ENCODE assay signal across 9 cellular contexts in genomic region chr4:102554482-102554881, GRCh38. TPM values are rescaled to one million over a fixed set of nuclear protein-coding genes. Genes with fewer than 3 reads are reported as not detected.
A peak's percentile ranks its signal among the peaks of the same experiment; 100 is the strongest.
DNase-seq lines count a peak whose midpoint lies in the region; ATAC-seq and TF ChIP-seq lines count a peak whose summit lies in the region.
"Had no signal": no experiment of that assay in that cellular context is flagged by ENCODE, and none has a peak within 500 bp of the region (broad histone marks: within the 10 kb centered on the region; RNA-seq: fewer than 3 reads in every experiment).

No MANE protein-coding gene starts in this region.

- TF ChIP-seq CTCF in activated B cell treated with CpG ODN at 0.5 μM for 24 hours (IDR thresholded peaks at IDR 0.05), result no peak

- no peaks in the 10 kb centered on the region for H3K36me3 ChIP-seq in CD4-positive, alpha-beta memory T cell (ENCODE audit: insufficient read depth, low read length)

- no peaks in the 10 kb centered on the region for H3K27me3 Mint-ChIP-seq in CD4-positive, alpha-beta memory T cell
- H3K27me3 Mint-ChIP-seq in activated B cell treated with CpG ODN at 0.5 μM for 24 hours, result no peaks in the 10 kb centered on the region
- H3K27me3 Mint-ChIP-seq: activated CD8-positive, alpha-beta memory T cell treated with anti-CD3 and anti-CD28 coated beads, Interleukin-2, amount 10 ng/mL, durations not matched to agents 7 days and 5 days had no signal

- H3K4me1 ChIP-seq in CD4-positive, alpha-beta memory T cell (ENCODE audit: insufficient read depth, low read length), result peaks cover 82% of the 10 kb centered on the region

- peaks cover 40 to 52% (median 46%) of the 10 kb centered on the region in 4 donors for H3K4me1 Mint-ChIP-seq in CD4-positive, alpha-beta memory T cell
- peaks cover 66% of the 10 kb centered on the region for H3K4me1 Mint-ChIP-seq in activated B cell treated with CpG ODN at 0.5 μM for 24 hours

- DNase-seq in CD4-positive, alpha-beta memory T cell, result no peak
- DNase-seq in activated B cell treated with CpG ODN at 0.5 μM for 24 hours (no peak), Right ventricle myocardium superior (peak; percentile 71), pons (ENCODE audit: low spot score) (peak; percentile 64), NCI-H1092 (lab: John Stamatoyannopoulos, UW) (no peak), HEK293T (ENCODE audit: extremely low spot score) (no peak), SKM-1 (lab: John Stamatoyannopoulos, UW; ENCODE audit: unreplicated experiment) (no peak)
- DNase-seq: activated CD8-positive, alpha-beta memory T cell treated with anti-CD3 and anti-CD28 coated beads, Interleukin-2, amount 10 ng/mL, durations not matched to agents 7 days and 5 days had no signal

- ATAC-seq in activated B cell treated with CpG ODN at 0.5 μM for 24 hours (ENCODE audit: low read depth) (no peak), Right ventricle myocardium superior (ENCODE audit: poor library complexity) (peak; percentile 90), GM18858 (IDR thresholded peaks at IDR 0.05; ENCODE audit: unreplicated experiment) (no peak)
- ATAC-seq: activated CD8-positive, alpha-beta memory T cell treated with anti-CD3 and anti-CD28 coated beads, Interleukin-2, amount 10 ng/mL, durations not matched to agents 7 days and 5 days had no signal

- POLR2A ChIA-PET in CD4-positive, alpha-beta memory T cell (lab: Charles Lee; ENCODE audit: partially characterized antibody), result no interaction called here
- POLR2A ChIA-PET in activated B cell treated with CpG ODN at 0.5 μM for 24 hours (lab: Charles Lee) (interaction anchor here (2.5 kb wide), 1 partner anchor 10 kb away, joined by 9 read pairs; no protein-coding TSS in a partner anchor), HEK293T (lab: Yijun Ruan, JAX) (interaction anchor here (1.1 kb wide), 1 partner anchor 19 kb away, joined by 3 read pairs; no protein-coding TSS in a partner anchor)

- peak overlapping the region in 5 of 7 donors; percentile 10 to 70 (median 52) for H3K27ac Mint-ChIP-seq in CD4-positive, alpha-beta memory T cell
- H3K27ac Mint-ChIP-seq in activated B cell treated with CpG ODN at 0.5 μM for 24 hours, result peak overlapping the region; percentile 15
- H3K27ac Mint-ChIP-seq: activated CD8-positive, alpha-beta memory T cell treated with anti-CD3 and anti-CD28 coated beads, Interleukin-2, amount 10 ng/mL, durations not matched to agents 7 days and 5 days had no signal

- no peaks in the 10 kb centered on the region for H3K27me3 ChIP-seq in CD4-positive, alpha-beta memory T cell (ENCODE audit: insufficient read depth, low read length)

- CTCF ChIA-PET in CD4-positive, alpha-beta memory T cell (lab: Charles Lee; ENCODE audit: partially characterized antibody), result interaction anchor here (1.9 kb wide), 1 partner anchor 12 kb away, joined by 4 read pairs; no protein-coding TSS in a partner anchor
- CTCF ChIA-PET in activated B cell treated with CpG ODN at 0.5 μM for 24 hours (lab: Charles Lee) (interaction anchor here (1.3 kb wide), 1 partner anchor 10 kb away, joined by 3 read pairs; no protein-coding TSS in a partner anchor), HEK293T (lab: Yijun Ruan, JAX) (interaction anchor here (0.9 kb wide), 1 partner anchor 9 kb away, joined by 3 read pairs; no protein-coding TSS in a partner anchor)

- H3K27ac ChIP-seq in CD4-positive, alpha-beta memory T cell (ENCODE audit: low read depth, low read length), result no peak overlapping the region

- no peaks in the 10 kb centered on the region for H3K9me3 Mint-ChIP-seq in CD4-positive, alpha-beta memory T cell
- H3K9me3 Mint-ChIP-seq in activated B cell treated with CpG ODN at 0.5 μM for 24 hours, result no peaks in the 10 kb centered on the region

- no peak overlapping the region for H3K4me3 ChIP-seq in CD4-positive, alpha-beta memory T cell (ENCODE audit: low read length in 2 of 2)

- no peaks in the 10 kb centered on the region for H3K9me3 ChIP-seq in CD4-positive, alpha-beta memory T cell (ENCODE audit: control insufficient read depth in 1 of 2, low read length in 2 of 2)

- peaks cover 15 to 30% of the 10 kb centered on the region in 2 donors for H3K36me3 Mint-ChIP-seq in CD4-positive, alpha-beta memory T cell
- peaks cover 54% of the 10 kb centered on the region for H3K36me3 Mint-ChIP-seq in activated B cell treated with CpG ODN at 0.5 μM for 24 hours (ENCODE audit: low read depth)

- intact Hi-C loops in CD4-positive, alpha-beta memory T cell (cut with micrococcal nuclease), result loop anchor here (10.0 kb wide), 1 partner anchor 50 kb away; the partner anchor contains the start of gene NFKB1
- intact Hi-C loops in activated B cell treated with CpG ODN at 0.5 μM for 24 hours (cut with micrococcal nuclease), result no loop called here
- intact Hi-C loops in Right ventricle myocardium superior (cut with DNase I), result loop anchor here (10.0 kb wide), 1 partner anchor 50 kb away; the partner anchor contains the start of gene NFKB1

- H3K4me3 Mint-ChIP-seq in CD4-positive, alpha-beta memory T cell, result peak overlapping the region in 1 of 8 donors; percentile 15
- no peak overlapping the region for H3K4me3 Mint-ChIP-seq in activated B cell treated with CpG ODN at 0.5 μM for 24 hours
- H3K4me3 Mint-ChIP-seq: activated CD8-positive, alpha-beta memory T cell treated with anti-CD3 and anti-CD28 coated beads, Interleukin-2, amount 10 ng/mL, durations not matched to agents 7 days and 5 days had no signal

TF ChIP-seq in HEK293T, 16 proteins besides CTCF, POLR2A, EP300 and RAD21:
- no peak for TF ChIP-seq BHLHE40 (IDR thresholded peaks at IDR 0.05; ENCODE audit: borderline replicate concordance)
- TF ChIP-seq ZNF384 (IDR thresholded peaks at IDR 0.05), result no peak
- TF ChIP-seq FOXM1 (IDR thresholded peaks at IDR 0.05; ENCODE audit: borderline replicate concordance), result no peak
- TF ChIP-seq CTBP1 (IDR thresholded peaks at IDR 0.05; ENCODE audit: borderline replicate concordance), result no peak
- no peak for TF ChIP-seq FOXK2 (IDR thresholded peaks at IDR 0.05)
- TF ChIP-seq FOXA1 (IDR thresholded peaks at IDR 0.05), result no peak
- TF ChIP-seq HDGF (IDR thresholded peaks at IDR 0.05; ENCODE audit: borderline replicate concordance), result no peak
- no peak for TF ChIP-seq NFRKB (IDR thresholded peaks at IDR 0.05)
- TF ChIP-seq SP1 (IDR thresholded peaks at IDR 0.05), result no peak
- no peak for TF ChIP-seq LEF1 (IDR thresholded peaks at IDR 0.05; ENCODE audit: borderline replicate concordance)
- no peak for TF ChIP-seq ARNT (IDR thresholded peaks at IDR 0.05)
- TF ChIP-seq ELF4 (IDR thresholded peaks at IDR 0.05), result no peak

RNA-seq across cellular contexts. Expression of gene NFKB1, which starts 53.3 kb away (rescaled TPM):
- 10 to 100 TPM; 79.8 to 84.9 TPM for total RNA-seq in CD4-positive, alpha-beta memory T cell
- 10 to 100 TPM; 16.6 to 61.9 TPM for polyA plus RNA-seq in CD4-positive, alpha-beta memory T cell
- total RNA-seq in activated B cell treated with CpG ODN at 0.5 μM for 24 hours, result 274 and 308 TPM in 2 replicates
- total RNA-seq in Right ventricle myocardium superior, result 18.9 TPM

Comparison
In these comparisons a context has a peak if more than half of its experiments do, and no peak if none do; other contexts are left out.
1. DNase-seq: peak in Right ventricle myocardium superior (single experiment) and pons (single experiment); none in CD4-positive, alpha-beta memory T cell (0 of 5), activated B cell treated with CpG ODN at 0.5 μM for 24 hours (single experiment), NCI-H1092 (single experiment), HEK293T (single experiment) and SKM-1 (single experiment).